ENCODE assay signal across 13 cellular contexts in the genomic region with DNA sequence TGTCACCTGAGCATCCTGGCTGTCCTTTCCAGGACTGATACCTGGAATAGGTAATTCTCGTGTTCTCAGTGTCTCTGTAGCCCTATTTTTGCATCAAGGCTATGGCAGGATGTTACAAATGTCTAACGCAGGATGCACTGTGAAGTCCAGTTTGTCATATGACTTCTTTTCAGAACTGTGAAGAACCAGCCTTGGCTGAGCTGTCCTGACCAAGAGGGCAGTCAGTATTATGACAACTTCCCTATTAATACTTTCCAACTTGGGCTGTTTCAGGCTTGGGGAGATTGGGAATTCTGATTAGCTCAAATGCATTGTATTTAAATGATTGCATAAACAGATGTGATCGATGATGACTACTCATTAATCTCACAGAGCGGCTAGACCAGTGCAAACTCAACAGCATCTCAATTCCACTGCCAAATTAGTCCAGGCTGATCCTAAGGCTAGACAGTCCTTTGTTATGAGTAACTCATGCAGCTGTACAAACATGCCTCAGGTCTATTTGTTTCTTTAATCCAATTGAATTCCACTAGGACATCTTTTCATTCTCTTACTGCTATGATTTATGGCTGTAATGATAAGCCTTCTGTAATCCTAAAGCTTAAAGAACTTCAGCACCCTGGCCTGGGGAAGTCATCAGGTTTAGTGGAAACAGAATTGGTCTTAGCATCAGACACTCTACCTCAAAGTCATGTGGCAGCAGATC.
DNase-seq lines count a peak whose midpoint lies in the region; ATAC-seq and TF ChIP-seq lines count a peak whose summit lies in the region.
"Had no signal": no experiment of that assay in that cellular context is flagged by ENCODE, and none has a peak within 500 bp of the region (broad histone marks: within the 10 kb centered on the region; RNA-seq: fewer than 3 reads in every experiment).

No MANE protein-coding gene starts in this region.

- CTCF ChIA-PET in activated CD8-positive, alpha-beta T cell treated with anti-CD3 and anti-CD28 coated beads for 36 hours (lab: Charles Lee), result no interaction called here

- no peaks in the 10 kb centered on the region for H3K4me1 Mint-ChIP-seq in activated CD8-positive, alpha-beta T cell treated with anti-CD3 and anti-CD28 coated beads for 36 hours (ENCODE audit: low read depth)

- ATAC-seq in activated CD8-positive, alpha-beta T cell treated with anti-CD3 and anti-CD28 coated beads for 36 hours, result no peak
- ATAC-seq: lower lobe of right lung, pancreas had no signal

- TF ChIP-seq CTCF in choroid plexus epithelial cell (conservative IDR thresholded peaks at IDR 0.05; ENCODE audit: low read depth, low read length), result no peak
- no peak for TF ChIP-seq CTCF in activated CD8-positive, alpha-beta T cell treated with anti-CD3 and anti-CD28 coated beads for 36 hours (IDR thresholded peaks at IDR 0.05)

- no peak overlapping the region for H3K4me3 ChIP-seq in choroid plexus epithelial cell (ENCODE audit: low read depth, low read length)
- H3K4me3 ChIP-seq: lower lobe of right lung, pancreas had no signal

- POLR2A ChIA-PET in activated CD8-positive, alpha-beta T cell treated with anti-CD3 and anti-CD28 coated beads for 36 hours (lab: Charles Lee), result no interaction called here

- intact Hi-C loops in activated CD8-positive, alpha-beta T cell treated with anti-CD3 and anti-CD28 coated beads for 36 hours (cut with micrococcal nuclease), result no loop called here

- peaks cover 2% of the 10 kb centered on the region for H3K27me3 Mint-ChIP-seq in activated CD8-positive, alpha-beta T cell treated with anti-CD3 and anti-CD28 coated beads for 36 hours
- H3K27me3 Mint-ChIP-seq: stimulated activated naive CD8-positive, alpha-beta T cell treated with anti-CD3 and anti-CD28 coated beads, Interleukin-15, Interleukin-2, amounts not matched to agents 100 ng/mL and 50 ng/mL, for 24 hours had no signal

- no peak overlapping the region for H3K4me3 Mint-ChIP-seq in activated CD8-positive, alpha-beta T cell treated with anti-CD3 and anti-CD28 coated beads for 36 hours
- H3K4me3 Mint-ChIP-seq: stimulated activated naive CD8-positive, alpha-beta T cell treated with anti-CD3 and anti-CD28 coated beads, Interleukin-15, Interleukin-2, amounts not matched to agents 100 ng/mL and 50 ng/mL, for 24 hours had no signal

- no peak overlapping the region for H3K27ac Mint-ChIP-seq in activated CD8-positive, alpha-beta T cell treated with anti-CD3 and anti-CD28 coated beads for 36 hours
- H3K27ac Mint-ChIP-seq: stimulated activated naive CD8-positive, alpha-beta T cell treated with anti-CD3 and anti-CD28 coated beads, Interleukin-15, Interleukin-2, amounts not matched to agents 100 ng/mL and 50 ng/mL, for 24 hours had no signal

- H3K9me3 Mint-ChIP-seq in activated CD8-positive, alpha-beta T cell treated with anti-CD3 and anti-CD28 coated beads for 36 hours, result no peaks in the 10 kb centered on the region
- H3K9me3 Mint-ChIP-seq: stimulated activated naive CD8-positive, alpha-beta T cell treated with anti-CD3 and anti-CD28 coated beads, Interleukin-15, Interleukin-2, amounts not matched to agents 100 ng/mL and 50 ng/mL, for 24 hours had no signal

- H3K36me3 Mint-ChIP-seq in activated CD8-positive, alpha-beta T cell treated with anti-CD3 and anti-CD28 coated beads for 36 hours (ENCODE audit: low read depth), result no peaks in the 10 kb centered on the region

- peak; percentile 35 for DNase-seq in HCEC 1CT
- DNase-seq in NCI-H524 (lab: John Stamatoyannopoulos, UW), result peak; percentile 50 to 89
- peak; percentile 58 for DNase-seq in choroid plexus epithelial cell (ENCODE audit: low read depth)
- peak; percentile 79 for DNase-seq in pulmonary artery endothelial cell (ENCODE audit: low read depth, low spot score)
- DNase-seq in activated CD8-positive, alpha-beta T cell treated with anti-CD3 and anti-CD28 coated beads for 36 hours, result no peak
- no peak for DNase-seq in NCI-H128 (lab: John Stamatoyannopoulos, UW; ENCODE audit: unreplicated experiment)
- no peak for DNase-seq in middle frontal gyrus (ENCODE audit: extremely low spot score, low spot score)
- DNase-seq: activated CD4-positive, CD25-positive, alpha-beta regulatory T cell treated with anti-CD3 and anti-CD28 coated beads, Interleukin-2, amount 50 U/mL, for 72 hours; activated effector memory CD4-positive, alpha-beta T cell treated with Interleukin-2 at 50 U/mL for 16 hours; lower lobe of right lung; NCI-H2029; pancreas had no signal

Comparison
In these comparisons a context has a peak if more than half of its experiments do, and no peak if none do; other contexts are left out.
1. DNase-seq: peak in HCEC 1CT (single experiment), NCI-H524 (2 of 2), choroid plexus epithelial cell (single experiment) and pulmonary artery endothelial cell (single experiment); none in activated CD8-positive, alpha-beta T cell treated with anti-CD3 and anti-CD28 coated beads for 36 hours (single experiment), NCI-H128 (single experiment) and middle frontal gyrus (single experiment).